In the genomic region with DNA sequence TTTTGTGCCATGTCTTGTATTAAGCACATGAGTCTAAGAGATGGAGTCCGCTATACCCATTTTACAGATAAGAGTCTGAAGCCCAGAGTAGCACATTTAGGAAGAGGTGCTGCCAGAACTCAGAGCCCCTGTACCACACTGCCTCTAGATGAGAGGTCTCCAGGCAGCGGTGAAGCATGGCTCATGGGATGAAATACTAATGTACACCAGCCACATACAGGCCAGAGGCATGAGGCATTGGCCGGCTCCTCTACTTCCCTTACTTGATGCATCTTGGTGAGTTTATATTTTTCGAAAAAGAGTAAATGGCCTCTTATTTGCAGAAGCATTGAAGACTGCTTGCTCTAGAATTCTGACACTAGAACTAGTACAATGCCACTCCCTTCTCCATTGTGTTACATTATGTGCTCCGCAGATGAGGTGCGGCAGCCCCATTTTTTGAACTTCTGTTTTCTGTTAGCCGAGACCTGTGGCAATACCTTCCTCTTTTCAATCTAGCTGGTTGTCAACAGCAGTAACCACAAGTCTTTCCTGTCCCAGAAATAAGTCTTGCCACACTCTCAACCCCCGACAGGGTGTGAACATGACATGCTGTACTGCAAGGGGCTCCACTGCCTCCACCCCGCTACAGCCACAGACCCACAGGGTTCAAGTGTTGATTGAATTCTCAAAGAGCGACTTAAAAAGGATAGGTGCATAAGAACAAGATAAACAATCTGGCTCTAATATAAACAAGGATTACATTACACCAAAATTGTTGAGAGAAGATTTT, we compare ENCODE assay signal across 8 cellular contexts.
DNase-seq lines count a peak whose midpoint lies in the region; ATAC-seq and TF ChIP-seq lines count a peak whose summit lies in the region.

No MANE protein-coding gene starts in this region.

- BruUV-seq in mammary epithelial cell (replicated peaks; lab: Mats Ljungman, UMichigan): no TSS peak

- no peak overlapping the region for H2AFZ ChIP-seq in mammary epithelial cell (ENCODE audit: low read depth, low read length)

- no peak overlapping the region for H3K4me3 ChIP-seq in mammary epithelial cell (replicated peaks in 1 of 3; ENCODE audit: insufficient read depth in 1 of 3, low read depth in 2 of 3, low read length in 3 of 3)

- H3K79me2 ChIP-seq in mammary epithelial cell (ENCODE audit: insufficient read depth, low read length): no peaks in the 10 kb centered on the region

- H3K9me3 Mint-ChIP-seq in osteocyte (ENCODE audit: unreplicated experiment): no peaks in the 10 kb centered on the region

- dilution Hi-C loops in mammary epithelial cell (cut with HindIII; ENCODE audit: low sequenced_read_pairs): no loop called here

- peaks cover 11% of the 10 kb centered on the region for H3K27me3 ChIP-seq in mammary epithelial cell (ENCODE audit: insufficient read depth, low read length)

- H3K4me1 Mint-ChIP-seq in osteocyte (ENCODE audit: unreplicated experiment): peaks cover 25% of the 10 kb centered on the region

- no peaks in the 10 kb centered on the region for H3K4me1 ChIP-seq in mammary epithelial cell (ENCODE audit: insufficient read depth, low read length)

- H3K36me3 ChIP-seq in mammary epithelial cell (ENCODE audit: insufficient read depth, low read length): no peaks in the 10 kb centered on the region

- 79% methylated on average over 10 of the region's 10 CpGs for WGBS in mammary epithelial cell (ENCODE audit: low coverage, missing lambda C conversion rate)

- DNase-seq in T-helper 22 cell (ENCODE audit: low read depth) (peak; percentile 73), caudate nucleus (lab: John Stamatoyannopoulos, UW) (peak in 14 of 61 donors; percentile 21 to 64 (median 38)), osteocyte (ENCODE audit: extremely low spot score, unreplicated experiment) (peak; percentile 21), NCI-H1417 (lab: John Stamatoyannopoulos, UW) (no peak), NCI-H524 (lab: John Stamatoyannopoulos, UW) (no peak), mammary epithelial cell (no peak)

- H3K27ac Mint-ChIP-seq in osteocyte (ENCODE audit: unreplicated experiment): no peak overlapping the region

- no peaks in the 10 kb centered on the region for H3K36me3 Mint-ChIP-seq in osteocyte (ENCODE audit: unreplicated experiment)

- TF ChIP-seq POLR2A in GM18951 (IDR thresholded peaks at IDR 0.05; ENCODE audit: extremely low read depth, insufficient read depth, insufficient read length): peak; percentile 37

- no peak overlapping the region for H3K4me2 ChIP-seq in mammary epithelial cell (ENCODE audit: insufficient read depth, low read depth, low read length)

- H3K4me3 Mint-ChIP-seq in osteocyte (ENCODE audit: unreplicated experiment): no peak overlapping the region

- ATAC-seq in HG03066 (IDR thresholded peaks at IDR 0.05; ENCODE audit: low read depth, unreplicated experiment): peak; percentile 67

- CTCF ChIA-PET in mammary epithelial cell (lab: Charles Lee; ENCODE audit: low non-redundant PET): no interaction called here

- in situ Hi-C loops in GM18951 (cut with MboI; ENCODE audit: low sequenced_read_pairs, unreplicated experiment): no loop called here
- in situ Hi-C loops in mammary epithelial cell (cut with MboI; ENCODE audit: low sequenced_read_pairs in 2 of 2): no loop called here

- TF ChIP-seq CTCF in osteocyte (IDR thresholded peaks at IDR 0.05): no peak
- no peak for TF ChIP-seq CTCF in mammary epithelial cell (conservative IDR thresholded peaks at IDR 0.05 in 1 of 2, IDR thresholded peaks at IDR 0.05 in 1 of 2; ENCODE audit: extremely low read depth in 1 of 2, insufficient read depth in 1 of 2, low read depth in 1 of 2, low read length in 2 of 2)

- no peaks in the 10 kb centered on the region for H4K20me1 ChIP-seq in mammary epithelial cell (ENCODE audit: insufficient read depth, low read length)

- peak overlapping the region; percentile 90 for H3K27ac ChIP-seq in caudate nucleus (ENCODE audit: low read depth, low read length)
- H3K27ac ChIP-seq in mammary epithelial cell (ENCODE audit: insufficient read depth, low read depth, low read length): no peak overlapping the region

- no peak overlapping the region for H3K9ac ChIP-seq in mammary epithelial cell (ENCODE audit: insufficient read depth, low read length)

- intact Hi-C loops in mammary epithelial cell (cut with micrococcal nuclease): no loop called here

- peaks cover 5% of the 10 kb centered on the region for H3K9me3 ChIP-seq in mammary epithelial cell (replicated peaks; ENCODE audit: insufficient read depth, low read length)

- H3K27me3 Mint-ChIP-seq in osteocyte (ENCODE audit: unreplicated experiment): peaks cover 4% of the 10 kb centered on the region

Comparison
In these comparisons a context has a peak if more than half of its experiments do, and no peak if none do; other contexts are left out.
1. DNase-seq: peak in T-helper 22 cell (single experiment) and osteocyte (single experiment); none in NCI-H1417 (0 of 3), NCI-H524 (0 of 2) and mammary epithelial cell (single experiment).